1 cellular context compared by ENCODE assay signal in genomic region chr20:21513881-21514540, GRCh38.
TF ChIP-seq lines count a peak whose summit lies in the region.

Gene NKX2-2, minus strand, starts transcription at chr20:21514064. Its CDS starts 395 bp downstream, at chr20:21513669.

TF ChIP-seq in IMR-90, 13 proteins besides CTCF, POLR2A, EP300 and RAD21 (continued from another document):
- TF ChIP-seq MAFK (IDR thresholded peaks at IDR 0.05; ENCODE audit: low read depth, low read length), result no peak
TF ChIP-seq in IMR-90: peak in this region for 0.
